ENCODE assay signal across 8 cellular contexts in genomic region chr6:33248643-33248931, GRCh38. TPM values are rescaled to one million over a fixed set of nuclear protein-coding genes. Genes with fewer than 3 reads are reported as not detected.
DNase-seq lines count a peak whose midpoint lies in the region; ATAC-seq, FAIRE-seq and TF ChIP-seq lines count a peak whose summit lies in the region.

No MANE protein-coding gene starts in this region.

- peak overlapping the region; percentile 99 for H2AFZ ChIP-seq in K562 (ENCODE audit: low read depth, low read length)

- TF ChIP-seq POLR2A in K562 (conservative IDR thresholded peaks at IDR 0.05) (no peak; the same call in 1 of the 2 replicates), stomach (IDR thresholded peaks at IDR 0.05) (no peak)

- H3K36me3 Mint-ChIP-seq in CD4-positive, CD25-positive, alpha-beta regulatory T cell, result peaks cover 17% of the 10 kb centered on the region

- H3K4me1 ChIP-seq in CD4-positive, CD25-positive, alpha-beta regulatory T cell (ENCODE audit: control insufficient read depth, insufficient read depth, low read length, poor library complexity, severe bottlenecking), result peaks cover 27% of the 10 kb centered on the region
- H3K4me1 ChIP-seq in K562 (replicated peaks in 1 of 2; ENCODE audit: control insufficient read depth in 2 of 2, insufficient read depth in 2 of 2, low read length in 2 of 2), result peaks cover 22 to 31% of the 10 kb centered on the region in 2 experiments
- H3K4me1 ChIP-seq in stomach, result peaks cover 22 to 40% (median 28%) of the 10 kb centered on the region in 4 donors

- H3K9me1 ChIP-seq in K562 (ENCODE audit: control insufficient read depth, insufficient read depth, low read length), result peaks cover 4% of the 10 kb centered on the region

- peak overlapping the region; percentile 97 for H3K4me2 ChIP-seq in K562 (ENCODE audit: insufficient read depth, low read length)

- no peaks in the 10 kb centered on the region for H3K9me3 Mint-ChIP-seq in CD4-positive, CD25-positive, alpha-beta regulatory T cell

- TF ChIP-seq CTCF in K562 (IDR thresholded peaks at IDR 0.05 in 2 of 3, conservative IDR thresholded peaks at IDR 0.05 in 1 of 3; ENCODE audit: insufficient read depth in 2 of 3, low read depth in 1 of 3, low read length in 3 of 3) (no peak; a peak in 1 of 6 replicates), stomach (IDR thresholded peaks at IDR 0.05) (peak in 1 of 7 experiments; percentile 51)

- H3K27me3 Mint-ChIP-seq in CD4-positive, CD25-positive, alpha-beta regulatory T cell, result no peaks in the 10 kb centered on the region

- CTCF ChIA-PET in K562 (lab: Yijun Ruan, JAX; ENCODE audit: low intra/inter-chr PET ratio), result interaction anchor here (0.5 to 3.6 kb wide), 11 partner anchors 48 to 504 kb away, joined by 3 to 24 read pairs (median 5); partner anchors contain the start of genes RXRB and SLC39A7

- H3K4me1 Mint-ChIP-seq in CD4-positive, CD25-positive, alpha-beta regulatory T cell, result peaks cover 14 to 40% (median 25%) of the 10 kb centered on the region in 4 donors

- peak; percentile 6 to 13 for ATAC-seq in CD4-positive, CD25-positive, alpha-beta regulatory T cell (ENCODE audit: low read depth in 2 of 2)
- ATAC-seq in GM21515 (IDR thresholded peaks at IDR 0.05; ENCODE audit: unreplicated experiment) (peak; percentile 9), K562 (peak; percentile 25)

- in situ Hi-C loops in K562 (cut with MboI), result loop anchor here (5.0 kb wide), 2 partner anchors 131 to 231 kb away; no protein-coding TSS in a partner anchor

- no peaks in the 10 kb centered on the region for H3K27me3 ChIP-seq in CD4-positive, CD25-positive, alpha-beta regulatory T cell (ENCODE audit: control insufficient read depth, insufficient read depth, low read length)
- H3K27me3 ChIP-seq in K562 (ENCODE audit: control insufficient read depth in 2 of 2, insufficient read depth in 2 of 2, low read length in 2 of 2) (peaks cover 4 to 6% of the 10 kb centered on the region in 2 experiments; a peak in 2 of 5 replicates), layer of hippocampus (ENCODE audit: control insufficient read depth, insufficient read depth, low read length) (no peaks in the 10 kb centered on the region), stomach (no peaks in the 10 kb centered on the region)

- WGBS in K562 (ENCODE audit: insufficient coverage, low coverage, missing lambda C conversion rate), result 2% methylated on average over 18 of the region's 18 CpGs
- WGBS in stomach, 5 donors, result 1% methylated on average over 18 of the region's 18 CpGs

- BruUV-seq in K562 (replicated peaks; lab: Mats Ljungman, UMichigan), result no TSS peak

- TF ChIP-seq EP300 in K562 (IDR thresholded peaks at IDR 0.05; ENCODE audit: low read length), result no peak
- TF ChIP-seq EP300 in stomach (IDR thresholded peaks at IDR 0.05), result no peak

- no peaks in the 10 kb centered on the region for H4K20me1 ChIP-seq in K562 (replicated peaks; ENCODE audit: control insufficient read depth, insufficient read depth, low read length)

- no peaks in the 10 kb centered on the region for H3K79me2 ChIP-seq in K562 (ENCODE audit: control insufficient read depth, insufficient read depth, low read length)

- peak overlapping the region; percentile 92 to 97 (median 97) for H3K27ac Mint-ChIP-seq in CD4-positive, CD25-positive, alpha-beta regulatory T cell

- H3K27ac ChIP-seq in CD4-positive, CD25-positive, alpha-beta regulatory T cell (ENCODE audit: insufficient read depth, low read length, poor library complexity, severe bottlenecking), result peak overlapping the region; percentile 97
- H3K27ac ChIP-seq in K562 (ENCODE audit: extremely low read depth, low read depth, low read length) (peak overlapping the region; percentile 81), layer of hippocampus (ENCODE audit: low read depth, low read length) (peak overlapping the region; percentile 82), stomach (peak overlapping the region; percentile 46 to 97 (median 95))

- no peak for FAIRE-seq in K562 (lab: Jason Lieb, UNC)

- H3K9me3 ChIP-seq in CD4-positive, CD25-positive, alpha-beta regulatory T cell (ENCODE audit: control insufficient read depth in 2 of 2, low read length in 2 of 2), result no peaks in the 10 kb centered on the region
- H3K9me3 ChIP-seq in K562 (replicated peaks; ENCODE audit: control insufficient read depth, insufficient read depth, low read depth, low read length) (no peaks in the 10 kb centered on the region), stomach (no peaks in the 10 kb centered on the region)

- H3K4me3 Mint-ChIP-seq in CD4-positive, CD25-positive, alpha-beta regulatory T cell, result peak overlapping the region; percentile 88 to 98 (median 90)

- peaks cover 8% of the 10 kb centered on the region for H3K36me3 ChIP-seq in CD4-positive, CD25-positive, alpha-beta regulatory T cell (ENCODE audit: control insufficient read depth, insufficient read depth, low read length)
- H3K36me3 ChIP-seq in K562 (ENCODE audit: control insufficient read depth, insufficient read depth, low read length) (peaks cover 19% of the 10 kb centered on the region), stomach (peaks cover 0 to 17% (median 16%) of the 10 kb centered on the region in 4 donors)

- DNase-seq in CD4-positive, CD25-positive, alpha-beta regulatory T cell, result no peak
- DNase-seq in NCI-H2171 treated with DMSO at 0.1 percent for 48 hours (lab: John Stamatoyannopoulos, UW) (peak; percentile 71), K562 (ENCODE audit: extremely low read depth in 1 of 4, low spot score in 3 of 4) (no peak), stomach (peak; percentile 26), GM19238 (ENCODE audit: insufficient read length, low spot score) (no peak)
- no peak for DNase-seq in NK-92 treated with Interleukin-12 subunit alpha and Interleukin-12 subunit beta, amount 100 ng/mL, for 24 hours (lab: John Stamatoyannopoulos, UW)

- H3K4me3 ChIP-seq in CD4-positive, CD25-positive, alpha-beta regulatory T cell (ENCODE audit: low read depth, low read length), result peak overlapping the region; percentile 89
- H3K4me3 ChIP-seq in K562, result peak overlapping the region; percentile 53
- peak overlapping the region; percentile 45 to 61 (median 52) for H3K4me3 ChIP-seq in stomach

- intact Hi-C loops in K562 (cut with micrococcal nuclease), result loop anchor here (1.0 to 2.0 kb wide), 4 partner anchors 48 to 234 kb away; partner anchors contain the start of genes RXRB and SLC39A7
- intact Hi-C loops in stomach (cut with DNase I; ENCODE audit: low total_unique reads), result loop anchor here (5.0 to 10.0 kb wide), 2 partner anchors 86 to 244 kb away; partner anchors contain the start of gene HLA-DOA

- H3K9ac ChIP-seq in K562 (ENCODE audit: insufficient read depth in 1 of 2, low read depth in 2 of 2, low read length in 2 of 2), result peak overlapping the region; percentile 79 to 87

- POLR2A ChIA-PET in K562 (lab: Yijun Ruan, JAX), result interaction anchor here (0.5 to 5.2 kb wide), 15 partner anchors 11 to 1767 kb away, joined by 3 to 57 read pairs (median 4); partner anchors contain the start of genes B3GALT4, HLA-DPA1, RING1 and RPS18

- TF ChIP-seq RAD21 in K562 (CRISPR knock-in tag; conservative IDR thresholded peaks at IDR 0.05 in 1 of 2, IDR thresholded peaks at IDR 0.05 in 1 of 2), result no peak

RNA-seq across cellular contexts. Expression of gene VPS52, which starts 23.1 kb away (rescaled TPM):
- total RNA-seq in CD4-positive, CD25-positive, alpha-beta regulatory T cell, result 70.6 TPM
- polyA plus RNA-seq in CD4-positive, CD25-positive, alpha-beta regulatory T cell, result 10 to 100 TPM; 12.4 to 17.4 (median 15.0) TPM
- total RNA-seq in K562 (2011; cell fraction: chromatin; rRNA removed; ENCODE audit: low replicate concordance), result 400 and 717 TPM in 2 replicates
- 323 and 336 TPM in 2 replicates for total RNA-seq in K562 (2011; cell fraction: nucleolus; rRNA removed)
- 335 and 348 TPM in 2 replicates for total RNA-seq in K562 (2011; cell fraction: nucleoplasm; rRNA removed)
- 40.2 and 41.7 TPM in 2 replicates for total RNA-seq in K562 (2014; rRNA removed)
- total RNA-seq in K562 (2014; rRNA removed; fragmentation: Illumina TruSeq; extraction: Trizol), result 37.6 and 38.0 TPM in 2 replicates
- 37.0 and 40.9 TPM in 2 replicates for total RNA-seq in K562 (2015; rRNA removed; fragmentation: Illumina TruSeq; extraction: Trizol)
- total RNA-seq in K562 (2021), result 60.2 and 67.1 TPM in 2 replicates
- 103 and 149 TPM in 2 replicates for polyA plus RNA-seq in K562 (2011; rRNA removed)
- 129 and 132 TPM in 2 replicates for polyA plus RNA-seq in K562 (2011; cell fraction: cytosol; rRNA removed)
- polyA plus RNA-seq in K562 (2011; cell fraction: nucleus; rRNA removed), result 844 and 952 TPM in 2 replicates
- 56.6 and 77.5 TPM in 2 replicates for polyA plus RNA-seq in K562 (2012)
- 71.9 and 84.9 TPM in 2 replicates for polyA plus RNA-seq in K562 (2014; fragmentation: Illumina TruSeq; extraction: Trizol)
- polyA plus RNA-seq in K562 (2014; fragmentation: Nextera tagmentation; extraction: Ambion mirVana), result 10 to 100 TPM; 24.4 to 37.6 TPM
- 68.2 and 69.7 TPM in 2 replicates for polyA plus RNA-seq in K562 (2014; rRNA removed)
- 149 and 152 TPM in 2 replicates for polyA minus RNA-seq in K562 (2011; rRNA and poly(A)+ RNA removed)
- polyA minus RNA-seq in K562 (2011; cell fraction: cytosol; rRNA and poly(A)+ RNA removed), result 43.4 and 43.6 TPM in 2 replicates
- polyA minus RNA-seq in K562 (2011; cell fraction: nucleus; rRNA and poly(A)+ RNA removed), result 174 and 254 TPM in 2 replicates
- total RNA-seq in stomach, result 10 to 100 TPM; 39.7 to 89.3 (median 59.4) TPM
- polyA plus RNA-seq in stomach, result 10 to 100 TPM; 22.6 to 37.2 (median 25.3) TPM

RNA-seq across cellular contexts. Expression of gene RPS18, which starts 23.3 kb away (rescaled TPM):
- 2,198 TPM for total RNA-seq in CD4-positive, CD25-positive, alpha-beta regulatory T cell
- polyA plus RNA-seq in CD4-positive, CD25-positive, alpha-beta regulatory T cell, result over 10,000 TPM in 1 of 4 donors, 1,000 to 10,000 TPM in 3; 7,008 to 10,525 (median 8,528) TPM
- total RNA-seq in K562 (2011; cell fraction: chromatin; rRNA removed; ENCODE audit: low replicate concordance), result 573 and 845 TPM in 2 replicates
- total RNA-seq in K562 (2011; cell fraction: nucleolus; rRNA removed), result 1,781 and 2,022 TPM in 2 replicates
- total RNA-seq in K562 (2011; cell fraction: nucleoplasm; rRNA removed), result 2,244 and 4,596 TPM in 2 replicates
- total RNA-seq in K562 (2014; rRNA removed), result 7,421 and 7,756 TPM in 2 replicates
- total RNA-seq in K562 (2014; rRNA removed; fragmentation: Illumina TruSeq; extraction: Trizol), result 8,131 and 8,358 TPM in 2 replicates
- 6,830 and 6,840 TPM in 2 replicates for total RNA-seq in K562 (2015; rRNA removed; fragmentation: Illumina TruSeq; extraction: Trizol)
- total RNA-seq in K562 (2021), result 5,023 and 5,547 TPM in 2 replicates
- polyA plus RNA-seq in K562 (2011; rRNA removed), result 10,924 and 13,776 TPM in 2 replicates
- 9,974 and 14,279 TPM in 2 replicates for polyA plus RNA-seq in K562 (2011; cell fraction: cytosol; rRNA removed)
- 3,080 and 5,551 TPM in 2 replicates for polyA plus RNA-seq in K562 (2011; cell fraction: nucleus; rRNA removed)
- 10,450 and 11,249 TPM in 2 replicates for polyA plus RNA-seq in K562 (2012)
- 6,410 and 6,519 TPM in 2 replicates for polyA plus RNA-seq in K562 (2014; fragmentation: Illumina TruSeq; extraction: Trizol)
- polyA plus RNA-seq in K562 (2014; fragmentation: Nextera tagmentation; extraction: Ambion mirVana), result over 10,000 TPM; 14,899 to 17,516 TPM
- polyA plus RNA-seq in K562 (2014; rRNA removed), result 10,223 and 10,563 TPM in 2 replicates
- polyA minus RNA-seq in K562 (2011; rRNA and poly(A)+ RNA removed), result 5,821 and 6,481 TPM in 2 replicates
- polyA minus RNA-seq in K562 (2011; cell fraction: cytosol; rRNA and poly(A)+ RNA removed), result 1,459 and 1,756 TPM in 2 replicates
- polyA minus RNA-seq in K562 (2011; cell fraction: nucleus; rRNA and poly(A)+ RNA removed), result 337 and 777 TPM in 2 replicates
- total RNA-seq in stomach, result 1,000 to 10,000 TPM in 4 of 5 donors, 100 to 1,000 TPM in 1; 279 to 3,666 (median 1,718) TPM
- polyA plus RNA-seq in stomach, result 1,000 to 10,000 TPM; 4,575 to 9,227 (median 6,928) TPM

RNA-seq across cellular contexts. Expression of gene B3GALT4, which starts 28.3 kb away (rescaled TPM):
- total RNA-seq in CD4-positive, CD25-positive, alpha-beta regulatory T cell, result 17.5 TPM
- polyA plus RNA-seq in CD4-positive, CD25-positive, alpha-beta regulatory T cell, result 10 to 100 TPM; 27.5 to 35.9 (median 31.2) TPM
- total RNA-seq in K562 (2011; cell fraction: chromatin; rRNA removed; ENCODE audit: low replicate concordance), result 1.4 and 7.8 TPM in 2 replicates
- total RNA-seq in K562 (2011; cell fraction: nucleolus; rRNA removed), result 9.2 and 10.9 TPM in 2 replicates
- total RNA-seq in K562 (2011; cell fraction: nucleoplasm; rRNA removed), result 3.7 and 4.7 TPM in 2 replicates
- total RNA-seq in K562 (2014; rRNA removed), result 1.3 and 2.6 TPM in 2 replicates
- 0.35 and 0.36 TPM in 2 replicates for total RNA-seq in K562 (2014; rRNA removed; fragmentation: Illumina TruSeq; extraction: Trizol)
- 0.94 and 1.2 TPM in 2 replicates for total RNA-seq in K562 (2015; rRNA removed; fragmentation: Illumina TruSeq; extraction: Trizol)
- total RNA-seq in K562 (2021), result 1.2 and 1.8 TPM in 2 replicates
- 0.42 and 0.61 TPM in 2 replicates for polyA plus RNA-seq in K562 (2011; rRNA removed)
- 0.34 and 1.3 TPM in 2 replicates for polyA plus RNA-seq in K562 (2011; cell fraction: cytosol; rRNA removed)
- 0.83 and 1.4 TPM in 2 replicates for polyA plus RNA-seq in K562 (2011; cell fraction: nucleus; rRNA removed)
- polyA plus RNA-seq in K562 (2012), result 1.2 and 2.5 TPM in 2 replicates
- polyA plus RNA-seq in K562 (2014; fragmentation: Illumina TruSeq; extraction: Trizol), result 0.33 and 0.60 TPM in 2 replicates
- under 1 TPM in 1 of 2 experiments, not detected in 1; 0.11 TPM for polyA plus RNA-seq in K562 (2014; fragmentation: Nextera tagmentation; extraction: Ambion mirVana)
- 0.65 and 0.98 TPM in 2 replicates for polyA plus RNA-seq in K562 (2014; rRNA removed)
- polyA minus RNA-seq in K562 (2011; rRNA and poly(A)+ RNA removed), result 0.60 and 0.74 TPM in 2 replicates
- 0.67 and 1.6 TPM in 2 replicates for polyA minus RNA-seq in K562 (2011; cell fraction: cytosol; rRNA and poly(A)+ RNA removed)
- 8.3 and 8.6 TPM in 2 replicates for polyA minus RNA-seq in K562 (2011; cell fraction: nucleus; rRNA and poly(A)+ RNA removed)
- 10 to 100 TPM in 4 of 5 donors, not detected in 1; 10.8 to 42.9 (median 32.6) TPM for total RNA-seq in stomach
- 10 to 100 TPM in 2 of 3 donors, 1 to 10 TPM in 1; 9.8 to 11.5 (median 10.5) TPM for polyA plus RNA-seq in stomach

RNA-seq across cellular contexts. Expression of gene RING1, which starts 40.3 kb away (rescaled TPM):
- 34.2 TPM for total RNA-seq in CD4-positive, CD25-positive, alpha-beta regulatory T cell
- polyA plus RNA-seq in CD4-positive, CD25-positive, alpha-beta regulatory T cell, result 1 to 10 TPM; 4.9 to 6.3 (median 5.5) TPM
- total RNA-seq in K562 (2011; cell fraction: chromatin; rRNA removed; ENCODE audit: low replicate concordance), result 19.1 and 48.9 TPM in 2 replicates
- total RNA-seq in K562 (2011; cell fraction: nucleolus; rRNA removed), result 35.5 and 38.2 TPM in 2 replicates
- 24.5 and 29.3 TPM in 2 replicates for total RNA-seq in K562 (2011; cell fraction: nucleoplasm; rRNA removed)
- 40.2 and 50.0 TPM in 2 replicates for total RNA-seq in K562 (2014; rRNA removed)
- total RNA-seq in K562 (2014; rRNA removed; fragmentation: Illumina TruSeq; extraction: Trizol), result 24.6 and 27.5 TPM in 2 replicates
- total RNA-seq in K562 (2015; rRNA removed; fragmentation: Illumina TruSeq; extraction: Trizol), result 32.8 and 36.9 TPM in 2 replicates
- total RNA-seq in K562 (2021), result 45.2 and 52.0 TPM in 2 replicates
- polyA plus RNA-seq in K562 (2011; rRNA removed), result 28.7 and 32.3 TPM in 2 replicates
- polyA plus RNA-seq in K562 (2011; cell fraction: cytosol; rRNA removed), result 32.0 and 49.7 TPM in 2 replicates
- 71.2 and 99.4 TPM in 2 replicates for polyA plus RNA-seq in K562 (2011; cell fraction: nucleus; rRNA removed)
- polyA plus RNA-seq in K562 (2012), result 53.8 and 61.3 TPM in 2 replicates
- 44.2 and 45.4 TPM in 2 replicates for polyA plus RNA-seq in K562 (2014; fragmentation: Illumina TruSeq; extraction: Trizol)
- 1 to 10 TPM; 4.2 to 4.8 TPM for polyA plus RNA-seq in K562 (2014; fragmentation: Nextera tagmentation; extraction: Ambion mirVana)
- polyA plus RNA-seq in K562 (2014; rRNA removed), result 54.4 and 59.1 TPM in 2 replicates
- polyA minus RNA-seq in K562 (2011; rRNA and poly(A)+ RNA removed), result 9.4 and 21.5 TPM in 2 replicates
- polyA minus RNA-seq in K562 (2011; cell fraction: cytosol; rRNA and poly(A)+ RNA removed), result 13.9 and 17.4 TPM in 2 replicates
- polyA minus RNA-seq in K562 (2011; cell fraction: nucleus; rRNA and poly(A)+ RNA removed), result 5.3 and 8.9 TPM in 2 replicates
- 100 to 1,000 TPM in 1 of 5 donors, 10 to 100 TPM in 4; 14.3 to 140 (median 20.7) TPM for total RNA-seq in stomach
- polyA plus RNA-seq in stomach, result 10 to 100 TPM; 35.1 to 45.4 (median 37.4) TPM

RNA-seq across cellular contexts. Expression of gene WDR46, which starts 40.5 kb away (rescaled TPM):
- 31.5 TPM for total RNA-seq in CD4-positive, CD25-positive, alpha-beta regulatory T cell
- polyA plus RNA-seq in CD4-positive, CD25-positive, alpha-beta regulatory T cell, result 10 to 100 TPM; 50.6 to 54.0 (median 52.0) TPM
- total RNA-seq in K562 (2011; cell fraction: chromatin; rRNA removed; ENCODE audit: low replicate concordance), result 140 and 282 TPM in 2 replicates
- total RNA-seq in K562 (2011; cell fraction: nucleolus; rRNA removed), result 158 and 186 TPM in 2 replicates
- total RNA-seq in K562 (2011; cell fraction: nucleoplasm; rRNA removed), result 84.4 and 113 TPM in 2 replicates
- total RNA-seq in K562 (2014; rRNA removed), result 139 and 160 TPM in 2 replicates
- 69.9 and 87.1 TPM in 2 replicates for total RNA-seq in K562 (2014; rRNA removed; fragmentation: Illumina TruSeq; extraction: Trizol)
- 146 TPM in 2 replicates for total RNA-seq in K562 (2015; rRNA removed; fragmentation: Illumina TruSeq; extraction: Trizol)
- total RNA-seq in K562 (2021), result 108 and 117 TPM in 2 replicates
- polyA plus RNA-seq in K562 (2011; rRNA removed), result 51.8 and 80.5 TPM in 2 replicates
- polyA plus RNA-seq in K562 (2011; cell fraction: cytosol; rRNA removed), result 64.4 and 91.4 TPM in 2 replicates
- polyA plus RNA-seq in K562 (2011; cell fraction: nucleus; rRNA removed), result 147 and 197 TPM in 2 replicates
- 79.7 and 86.5 TPM in 2 replicates for polyA plus RNA-seq in K562 (2012)
- 83.4 and 93.1 TPM in 2 replicates for polyA plus RNA-seq in K562 (2014; fragmentation: Illumina TruSeq; extraction: Trizol)
- 10 to 100 TPM in 1 of 2 experiments, 1 to 10 TPM in 1; 8.9 to 27.6 TPM for polyA plus RNA-seq in K562 (2014; fragmentation: Nextera tagmentation; extraction: Ambion mirVana)
- polyA plus RNA-seq in K562 (2014; rRNA removed), result 89.3 and 113 TPM in 2 replicates
- 75.9 and 79.2 TPM in 2 replicates for polyA minus RNA-seq in K562 (2011; rRNA and poly(A)+ RNA removed)
- 80.6 and 85.6 TPM in 2 replicates for polyA minus RNA-seq in K562 (2011; cell fraction: cytosol; rRNA and poly(A)+ RNA removed)
- polyA minus RNA-seq in K562 (2011; cell fraction: nucleus; rRNA and poly(A)+ RNA removed), result 74.7 and 86.1 TPM in 2 replicates
- 10 to 100 TPM; 42.9 to 72.9 (median 54.5) TPM for total RNA-seq in stomach
- polyA plus RNA-seq in stomach, result 10 to 100 TPM; 47.5 to 65.1 (median 54.4) TPM

Comparison
In these comparisons a context has a peak if more than half of its experiments do, and no peak if none do; other contexts are left out.
1. DNase-seq: peak in NCI-H2171 treated with DMSO at 0.1 percent for 48 hours (single experiment) and stomach (single experiment); none in CD4-positive, CD25-positive, alpha-beta regulatory T cell (0 of 3), K562 (0 of 4), NK-92 treated with Interleukin-12 subunit alpha and Interleukin-12 subunit beta, amount 100 ng/mL, for 24 hours (single experiment) and GM19238 (single experiment).
2. Peak in every context shown above with its lines, with median percentiles within 50 percentile points of each other: ATAC-seq, H3K27ac ChIP-seq and H3K4me3 ChIP-seq.